In genomic region chr18:13220326-13220991, GRCh38 we compare ENCODE assay signal across 11 cellular contexts. TPM values are rescaled to one million over a fixed set of nuclear protein-coding genes. Genes with fewer than 3 reads are reported as not detected.
A peak's percentile ranks its signal among the peaks of the same experiment; 100 is the strongest.
DNase-seq lines count a peak whose midpoint lies in the region; ATAC-seq and TF ChIP-seq lines count a peak whose summit lies in the region.
"Had no signal": no experiment of that assay in that cellular context is flagged by ENCODE, and none has a peak within 500 bp of the region (broad histone marks: within the 10 kb centered on the region; RNA-seq: fewer than 3 reads in every experiment).

No MANE protein-coding gene starts in this region.

- H3K4me1 ChIP-seq in suprapubic skin = peaks cover 72% of the 10 kb centered on the region

- peak overlapping the region; percentile 34 for H3K27ac ChIP-seq in suprapubic skin

- no peak for TF ChIP-seq CTCF in activated CD8-positive, alpha-beta T cell treated with anti-CD3 and anti-CD28 coated beads for 36 hours (IDR thresholded peaks at IDR 0.05)
- no peak for TF ChIP-seq CTCF in suprapubic skin (IDR thresholded peaks at IDR 0.05)

- 43% methylated on average over 10 of the region's 10 CpGs for WGBS in suprapubic skin

- no peak overlapping the region for H3K27ac Mint-ChIP-seq in T-helper 1 cell treated with Interleukin-12 subunit alpha and Interleukin-12 subunit beta and Interleukin-4 antibody, amounts not matched to agents 30 μg/mL and 1 μg/mL, for 36 hours
- no peak overlapping the region for H3K27ac Mint-ChIP-seq in activated CD8-positive, alpha-beta T cell treated with anti-CD3 and anti-CD28 coated beads for 36 hours

- peaks cover 31% of the 10 kb centered on the region for H3K4me1 Mint-ChIP-seq in T-helper 1 cell treated with Interleukin-12 subunit alpha and Interleukin-12 subunit beta and Interleukin-4 antibody, amounts not matched to agents 30 μg/mL and 1 μg/mL, for 36 hours (ENCODE audit: low read depth)
- peaks cover 43% of the 10 kb centered on the region for H3K4me1 Mint-ChIP-seq in activated CD8-positive, alpha-beta T cell treated with anti-CD3 and anti-CD28 coated beads for 36 hours (ENCODE audit: low read depth)

- H3K36me3 Mint-ChIP-seq in T-helper 1 cell treated with Interleukin-12 subunit alpha and Interleukin-12 subunit beta and Interleukin-4 antibody, amounts not matched to agents 30 μg/mL and 1 μg/mL, for 36 hours (ENCODE audit: low read depth) = no peaks in the 10 kb centered on the region
- peaks cover 4% of the 10 kb centered on the region for H3K36me3 Mint-ChIP-seq in activated CD8-positive, alpha-beta T cell treated with anti-CD3 and anti-CD28 coated beads for 36 hours (ENCODE audit: low read depth)

- peak overlapping the region; percentile 59 for H3K4me3 Mint-ChIP-seq in T-helper 1 cell treated with Interleukin-12 subunit alpha and Interleukin-12 subunit beta and Interleukin-4 antibody, amounts not matched to agents 30 μg/mL and 1 μg/mL, for 36 hours
- peak overlapping the region; percentile 78 for H3K4me3 Mint-ChIP-seq in activated CD8-positive, alpha-beta T cell treated with anti-CD3 and anti-CD28 coated beads for 36 hours

- H3K4me3 ChIP-seq in suprapubic skin = no peak overlapping the region

- intact Hi-C loops in activated CD8-positive, alpha-beta T cell treated with anti-CD3 and anti-CD28 coated beads for 36 hours (cut with micrococcal nuclease) = no loop called here
- intact Hi-C loops in left colon (cut with DNase I, micrococcal nuclease) = loop anchor here in 1 of 2 donors (5.0 kb wide), 1 partner anchor 322 kb away; no protein-coding TSS in a partner anchor

- H3K9me3 ChIP-seq in suprapubic skin = no peaks in the 10 kb centered on the region

- H3K27me3 Mint-ChIP-seq in T-helper 1 cell treated with Interleukin-12 subunit alpha and Interleukin-12 subunit beta and Interleukin-4 antibody, amounts not matched to agents 30 μg/mL and 1 μg/mL, for 36 hours (ENCODE audit: low read depth) = peaks cover 35% of the 10 kb centered on the region
- H3K27me3 Mint-ChIP-seq in activated CD8-positive, alpha-beta T cell treated with anti-CD3 and anti-CD28 coated beads for 36 hours = peaks cover 9% of the 10 kb centered on the region

- POLR2A ChIA-PET in activated CD8-positive, alpha-beta T cell treated with anti-CD3 and anti-CD28 coated beads for 36 hours (lab: Charles Lee) = interaction anchor here (0.7 to 1.9 kb wide), 3 partner anchors 57 to 347 kb away, joined by 3 to 4 read pairs (median 3); no protein-coding TSS in a partner anchor

- DNase-seq in T-helper 1 cell (no peak), left colon (peak; percentile 39 to 54), suprapubic skin (ENCODE audit: low spot score in 2 of 2) (no peak), NCI-H82 (lab: John Stamatoyannopoulos, UW) (no peak), DMS114 treated with DMSO at 0.1 percent for 48 hours (lab: John Stamatoyannopoulos, UW; ENCODE audit: unreplicated experiment) (no peak)
- no peak for DNase-seq in activated CD8-positive, alpha-beta T cell treated with anti-CD3 and anti-CD28 coated beads for 36 hours
- DNase-seq: effector memory CD4-positive, alpha-beta T cell; NCI-H1436; posterior cingulate gyrus had no signal

- no peak for ATAC-seq in activated CD8-positive, alpha-beta T cell treated with anti-CD3 and anti-CD28 coated beads for 36 hours
- peak; percentile 11 for ATAC-seq in left colon
- no peak for ATAC-seq in HG03135 (IDR thresholded peaks at IDR 0.05; ENCODE audit: unreplicated experiment)

- no peak for TF ChIP-seq POLR2A in suprapubic skin (IDR thresholded peaks at IDR 0.05)

- no peaks in the 10 kb centered on the region for H3K9me3 Mint-ChIP-seq in T-helper 1 cell treated with Interleukin-12 subunit alpha and Interleukin-12 subunit beta and Interleukin-4 antibody, amounts not matched to agents 30 μg/mL and 1 μg/mL, for 36 hours
- no peaks in the 10 kb centered on the region for H3K9me3 Mint-ChIP-seq in activated CD8-positive, alpha-beta T cell treated with anti-CD3 and anti-CD28 coated beads for 36 hours

- no peak for TF ChIP-seq EP300 in suprapubic skin (IDR thresholded peaks at IDR 0.05)

- H3K27me3 ChIP-seq in suprapubic skin = peaks cover 8% of the 10 kb centered on the region

- H3K36me3 ChIP-seq in suprapubic skin = no peaks in the 10 kb centered on the region

- CTCF ChIA-PET in activated CD8-positive, alpha-beta T cell treated with anti-CD3 and anti-CD28 coated beads for 36 hours (lab: Charles Lee) = interaction anchor here (1.5 to 1.9 kb wide), 2 partner anchors 8 to 46 kb away, joined by 3 to 7 read pairs; no protein-coding TSS in a partner anchor

RNA-seq across cellular contexts. Expression of gene LDLRAD4, which starts 1.9 kb away (rescaled TPM):
- total RNA-seq in activated CD8-positive, alpha-beta T cell treated with anti-CD3 and anti-CD28 coated beads for 36 hours = 10 to 100 TPM; 37.3 to 38.5 TPM
- total RNA-seq in left colon (10 to 100 TPM; 33.6 to 49.0 TPM), suprapubic skin (10 to 100 TPM; 10.1 to 31.6 (median 15.1) TPM)

Comparison
In these comparisons a context has a peak if more than half of its experiments do, and no peak if none do; other contexts are left out.
1. DNase-seq: peak in left colon (2 of 2); none in T-helper 1 cell (0 of 5), activated CD8-positive, alpha-beta T cell treated with anti-CD3 and anti-CD28 coated beads for 36 hours (single experiment), suprapubic skin (0 of 2), NCI-H82 (single experiment) and DMS114 treated with DMSO at 0.1 percent for 48 hours (single experiment).